In genomic region chr4:165874799-165875371, GRCh38 we compare ENCODE assay signal across 10 cellular contexts. TPM values are rescaled to one million over a fixed set of nuclear protein-coding genes. Genes with fewer than 3 reads are reported as not detected.
DNase-seq lines count a peak whose midpoint lies in the region; ATAC-seq and TF ChIP-seq lines count a peak whose summit lies in the region.
"Had no signal": no experiment of that assay in that cellular context is flagged by ENCODE, and none has a peak within 500 bp of the region (broad histone marks: within the 10 kb centered on the region; RNA-seq: fewer than 3 reads in every experiment).

No MANE protein-coding gene starts in this region.

- H3K27me3 ChIP-seq in adipocyte (replicated peaks; ENCODE audit: control insufficient read depth, insufficient read depth, low read length) (peaks cover 17% of the 10 kb centered on the region), right cardiac atrium (ENCODE audit: control insufficient read depth, insufficient read depth) (no peaks in the 10 kb centered on the region)

- POLR2A ChIA-PET in GM10248 (lab: Yijun Ruan, JAX): no interaction called here

- H3K27ac ChIP-seq in right cardiac atrium (ENCODE audit: low read length): no peak overlapping the region

- intact Hi-C loops in right cardiac atrium (cut with DNase I): no loop called here

- TF ChIP-seq CTCF in GM13976 (IDR thresholded peaks at IDR 0.05; ENCODE audit: borderline replicate concordance, control extremely low read depth, extremely low read depth, insufficient read depth, missing control alignments) (no peak), GM10248 (IDR thresholded peaks at IDR 0.05; ENCODE audit: control extremely low read depth, extremely low read depth, low read depth, missing control alignments) (no peak)

- H3K9me3 ChIP-seq in adipocyte (ENCODE audit: control insufficient read depth, low read length) (no peaks in the 10 kb centered on the region), right cardiac atrium (ENCODE audit: control insufficient read depth, low read length) (no peaks in the 10 kb centered on the region)

- 7% methylated on average over 37 of the region's 37 CpGs for WGBS in right cardiac atrium

- in situ Hi-C loops in G401 (cut with HindIII; ENCODE audit: low sequenced_read_pairs) (no loop called here), GM13976 (cut with MboI; ENCODE audit: low sequenced_read_pairs, unreplicated experiment) (no loop called here)

- H3K4me3 ChIP-seq in adipocyte (ENCODE audit: low read length): peak overlapping the region; percentile 81
- H3K4me3 ChIP-seq in right cardiac atrium (ENCODE audit: low read length): peak overlapping the region; percentile 42

- CTCF ChIA-PET in GM10248 (lab: Yijun Ruan, JAX): interaction anchor here (1.1 kb wide), 3 partner anchors 14 to 39 kb away, joined by 3 read pairs; no protein-coding TSS in a partner anchor

- peak; percentile 78 for DNase-seq in G401 (ENCODE audit: low spot score)
- no peak for DNase-seq in adipocyte (ENCODE audit: low read depth)
- DNase-seq in right cardiac atrium: peak; percentile 59 to 79 (median 78)
- DNase-seq in renal cortical epithelial cell (ENCODE audit: low read depth): peak; percentile 88
- DNase-seq in GM13976 (ENCODE audit: low spot score): no peak
- DNase-seq in GM10248 (ENCODE audit: extremely low spot score): no peak
- DNase-seq: activated CD4-positive, alpha-beta T cell treated with anti-CD3 and anti-CD28 coated beads for 4 hours had no signal

- peak overlapping the region; percentile 19 for H3K9ac ChIP-seq in adipocyte (ENCODE audit: low read length)

- peaks cover 18% of the 10 kb centered on the region for H3K4me1 ChIP-seq in adipocyte (ENCODE audit: control insufficient read depth, insufficient read depth, low read length)
- no peaks in the 10 kb centered on the region for H3K4me1 ChIP-seq in right cardiac atrium (ENCODE audit: control insufficient read depth, insufficient read depth, low read length)

- H3K36me3 ChIP-seq in adipocyte (ENCODE audit: control insufficient read depth, insufficient read depth, low read length, severe bottlenecking): no peaks in the 10 kb centered on the region

- ATAC-seq in right cardiac atrium (peak; percentile 74 to 89), GM18520 (IDR thresholded peaks at IDR 0.05; ENCODE audit: unreplicated experiment) (no peak), GM21786 (IDR thresholded peaks at IDR 0.05; ENCODE audit: unreplicated experiment) (no peak)

RNA-seq across cellular contexts. Expression of gene TLL1, which starts 1.8 kb away (rescaled TPM):
- total RNA-seq in G401 (2014; rRNA removed; shearing (Covaris generic)): 0.98 and 1.4 TPM in 2 replicates
- total RNA-seq in right cardiac atrium (1 to 10 TPM; 1.7 to 6.0 (median 3.7) TPM), renal cortical epithelial cell (22.2 and 23.7 TPM in 2 replicates)
- polyA plus RNA-seq in right cardiac atrium: 0.52 TPM
- polyA plus RNA-seq: IgD-negative memory B cell had no signal

Comparison
In these comparisons a context has a peak if more than half of its experiments do, and no peak if none do; other contexts are left out.
1. DNase-seq: peak in G401 (single experiment), right cardiac atrium (3 of 3) and renal cortical epithelial cell (single experiment); none in adipocyte (single experiment), GM13976 (single experiment) and GM10248 (single experiment).
2. ATAC-seq: peak in right cardiac atrium (2 of 2); none in GM18520 (single experiment) and GM21786 (single experiment).